ENCODE assay signal across 23 cellular contexts in genomic region chr10:42646214-42646613, GRCh38.
"Had no signal": no experiment of that assay in that cellular context is flagged by ENCODE, and none has a peak within 500 bp of the region (broad histone marks: within the 10 kb centered on the region; RNA-seq: fewer than 3 reads in every experiment).

No MANE protein-coding gene starts in this region.

- H3K27me3 ChIP-seq: cardiac muscle cell, heart left ventricle, right lobe of liver, upper lobe of right lung had no signal

- H3K27ac ChIP-seq: cardiac muscle cell, epithelial cell of prostate, gastroesophageal sphincter, heart left ventricle, right lobe of liver, upper lobe of right lung had no signal

- H3K36me3 Mint-ChIP-seq: activated naive CD8-positive, alpha-beta T cell treated with anti-CD3 and anti-CD28 coated beads, Interleukin-2, amount 10 ng/mL, durations not matched to agents 7 days and 5 days had no signal

- H3K4me3 ChIP-seq: cardiac muscle cell, gastroesophageal sphincter, heart left ventricle, right lobe of liver, skin epidermis, upper lobe of right lung had no signal

- ATAC-seq: activated CD4-positive, alpha-beta T cell treated with anti-CD3 and anti-CD28 coated beads for 36 hours; gastroesophageal sphincter; heart left ventricle; stimulated activated memory B cell treated with anti-CD40 and anti-IgM and Interleukin-4, amounts not matched to agents 10 μg/mL and 1 μg/mL and 100 μg/mL, for 72 hours had no signal

- H3K27me3 Mint-ChIP-seq: activated CD4-positive, alpha-beta T cell treated with anti-CD3 and anti-CD28 coated beads for 36 hours; activated naive CD8-positive, alpha-beta T cell treated with anti-CD3 and anti-CD28 coated beads, Interleukin-2, amount 10 ng/mL, durations not matched to agents 7 days and 5 days; activated T-cell treated with anti-CD3 and anti-CD28 coated beads, Interleukin-2, amount 50 U/mL, for 24 hours had no signal

- H3K9me3 Mint-ChIP-seq: activated B cell treated with CpG ODN at 0.5 μM for 24 hours; activated T-cell treated with anti-CD3 and anti-CD28 coated beads, Interleukin-2, amount 50 U/mL, for 24 hours; memory B cell; stimulated activated memory B cell treated with anti-CD40 and anti-IgM and Interleukin-4, amounts not matched to agents 10 μg/mL and 1 μg/mL and 100 μg/mL, for 72 hours had no signal

- H3K27ac Mint-ChIP-seq: activated B cell treated with CpG ODN at 0.5 μM for 24 hours; activated CD4-positive, alpha-beta T cell treated with anti-CD3 and anti-CD28 coated beads for 36 hours; activated naive CD8-positive, alpha-beta T cell treated with anti-CD3 and anti-CD28 coated beads, Interleukin-2, amount 10 ng/mL, durations not matched to agents 7 days and 5 days; activated T-cell treated with anti-CD3 and anti-CD28 coated beads, Interleukin-2, amount 50 U/mL, for 24 hours; endodermal cell; memory B cell; stimulated activated memory B cell treated with anti-CD40 and anti-IgM and Interleukin-4, amounts not matched to agents 10 μg/mL and 1 μg/mL and 100 μg/mL, for 72 hours had no signal

- H3K9me3 ChIP-seq: gastroesophageal sphincter, heart left ventricle, right lobe of liver, upper lobe of right lung had no signal

- H3K4me1 ChIP-seq: gastroesophageal sphincter, heart left ventricle, upper lobe of right lung had no signal

- H3K4me3 Mint-ChIP-seq: activated B cell treated with CpG ODN at 0.5 μM for 24 hours; activated CD4-positive, alpha-beta T cell treated with anti-CD3 and anti-CD28 coated beads for 36 hours; activated naive CD8-positive, alpha-beta T cell treated with anti-CD3 and anti-CD28 coated beads, Interleukin-2, amount 10 ng/mL, durations not matched to agents 7 days and 5 days; activated T-cell treated with anti-CD3 and anti-CD28 coated beads, Interleukin-2, amount 50 U/mL, for 24 hours; endodermal cell; memory B cell; stimulated activated memory B cell treated with anti-CD40 and anti-IgM and Interleukin-4, amounts not matched to agents 10 μg/mL and 1 μg/mL and 100 μg/mL, for 72 hours had no signal

- H3K4me1 Mint-ChIP-seq: activated B cell treated with CpG ODN at 0.5 μM for 24 hours; endodermal cell; stimulated activated memory B cell treated with anti-CD40 and anti-IgM and Interleukin-4, amounts not matched to agents 10 μg/mL and 1 μg/mL and 100 μg/mL, for 72 hours had no signal

- H3K36me3 ChIP-seq: cardiac muscle cell, gastroesophageal sphincter, heart left ventricle, right lobe of liver, upper lobe of right lung had no signal

- DNase-seq: activated B cell treated with CpG ODN at 0.5 μM for 24 hours; activated CD4-positive, alpha-beta T cell treated with anti-CD3 and anti-CD28 coated beads for 36 hours; activated CD4-positive, alpha-beta T cell treated with anti-CD3 and anti-CD28 coated beads, Interleukin-2, amount 50 U/mL, for 4 hours; activated CD8-positive, alpha-beta memory T cell treated with anti-CD3 and anti-CD28 coated beads for 24 hours; activated CD8-positive, alpha-beta memory T cell treated with anti-CD3 and anti-CD28 coated beads, Interleukin-2, amount 50 U/mL, for 4 hours; activated naive CD4-positive, alpha-beta T cell treated with Interleukin-2 at 50 U/mL for 16 hours; activated naive CD8-positive, alpha-beta T cell treated with anti-CD3 and anti-CD28 coated beads, Interleukin-2, amount 10 ng/mL, durations not matched to agents 7 days and 5 days; activated T-cell treated with anti-CD3 and anti-CD28 coated beads, Interleukin-2, amount 50 U/mL, for 24 hours; amniotic stem cell; cortex of kidney; endodermal cell; heart left ventricle; left colon; posterior cingulate gyrus; right lobe of liver; T-helper 1 cell; upper lobe of right lung had no signal
